In genomic region chr3:8095724-8096123, GRCh38 we compare ENCODE assay signal across 18 cellular contexts.
A peak's percentile ranks its signal among the peaks of the same experiment; 100 is the strongest.
DNase-seq lines count a peak whose midpoint lies in the region; ATAC-seq and TF ChIP-seq lines count a peak whose summit lies in the region.
"Had no signal": no experiment of that assay in that cellular context is flagged by ENCODE, and none has a peak within 500 bp of the region (broad histone marks: within the 10 kb centered on the region; RNA-seq: fewer than 3 reads in every experiment).

No MANE protein-coding gene starts in this region.

- H3K4me3 ChIP-seq in BE2C (ENCODE audit: low read depth, low read length) (no peak overlapping the region), LNCaP clone FGC (ENCODE audit: low read depth, low read length) (no peak overlapping the region), mesenchymal stem cell (ENCODE audit: insufficient read depth in 1 of 2, low read depth in 1 of 2, low read length in 2 of 2) (no peak overlapping the region), right cardiac atrium (ENCODE audit: low read length) (no peak overlapping the region)
- H3K4me3 ChIP-seq: dorsolateral prefrontal cortex, gastroesophageal sphincter, left lung, MG63, sigmoid colon had no signal

- H3K9me3 ChIP-seq in BE2C (no peaks in the 10 kb centered on the region), mesenchymal stem cell (ENCODE audit: control insufficient read depth, low read length) (no peaks in the 10 kb centered on the region), right cardiac atrium (ENCODE audit: control insufficient read depth, low read length) (no peaks in the 10 kb centered on the region)
- H3K9me3 ChIP-seq: gastroesophageal sphincter, left lung, MG63, sigmoid colon had no signal

- H3K79me1 ChIP-seq in mesenchymal stem cell (replicated peaks; ENCODE audit: low read length, poor library complexity, severe bottlenecking): no peaks in the 10 kb centered on the region

- DNase-seq in BE2C (peak; percentile 17), LNCaP clone FGC (ENCODE audit: low read depth) (no peak), chondrocyte (ENCODE audit: low spot score) (no peak), mesenchymal stem cell (peak; percentile 11), NCI-H345 (lab: John Stamatoyannopoulos, UW) (no peak), right cardiac atrium (no peak), SHP77 treated with DMSO at 0.1 percent for 48 hours (lab: John Stamatoyannopoulos, UW) (no peak)
- DNase-seq: activated CD4-positive, alpha-beta T cell treated with anti-CD3 and anti-CD28 coated beads, Interleukin-2, amount 10 ng/mL, durations not matched to agents 7 days and 5 days; aorta; CD4-positive, CD25-positive, alpha-beta regulatory T cell; dorsolateral prefrontal cortex; left lung; MG63; natural killer cell; sigmoid colon; stimulated activated naive CD4-positive, alpha-beta T cell treated with Interleukin-2 at 50 U/mL for 16 hours had no signal

- 22% methylated on average over 5 of the region's 5 CpGs for WGBS in mesenchymal stem cell
- 49% methylated on average over 5 of the region's 5 CpGs for WGBS in right cardiac atrium

- TF ChIP-seq CTCF in BE2C (IDR thresholded peaks at IDR 0.05; ENCODE audit: low read depth, low read length): peak; percentile 36; the same call in 1 of the 2 replicates
- TF ChIP-seq CTCF in LNCaP clone FGC (IDR thresholded peaks at IDR 0.05; ENCODE audit: control insufficient read depth, extremely low read depth, insufficient read depth): peak; percentile 57
- TF ChIP-seq CTCF in chondrocyte (IDR thresholded peaks at IDR 0.05): peak; percentile 39

- H3K4me1 ChIP-seq in BE2C (no peaks in the 10 kb centered on the region), mesenchymal stem cell (ENCODE audit: control insufficient read depth, insufficient read depth, low read depth, low read length) (no peaks in the 10 kb centered on the region), right cardiac atrium (ENCODE audit: control insufficient read depth, insufficient read depth, low read length) (no peaks in the 10 kb centered on the region)
- H3K4me1 ChIP-seq: gastroesophageal sphincter, left lung, sigmoid colon had no signal

- H3K4me3 Mint-ChIP-seq in chondrocyte (ENCODE audit: unreplicated experiment): no peak overlapping the region
- H3K4me3 Mint-ChIP-seq: activated CD4-positive, alpha-beta T cell treated with anti-CD3 and anti-CD28 coated beads, Interleukin-2, amount 10 ng/mL, durations not matched to agents 7 days and 5 days; CD4-positive, CD25-positive, alpha-beta regulatory T cell; natural killer cell had no signal

- intact Hi-C loops in right cardiac atrium (cut with DNase I): no loop called here

- no peaks in the 10 kb centered on the region for H3K36me3 Mint-ChIP-seq in chondrocyte (ENCODE audit: low read depth)
- H3K36me3 Mint-ChIP-seq: CD4-positive, CD25-positive, alpha-beta regulatory T cell; natural killer cell had no signal

- H3K4ac ChIP-seq in mesenchymal stem cell (ENCODE audit: low read depth in 1 of 2, low read length in 2 of 2): no peak overlapping the region

- no peaks in the 10 kb centered on the region for H3K4me1 Mint-ChIP-seq in chondrocyte (ENCODE audit: low read depth)
- H3K4me1 Mint-ChIP-seq: activated CD4-positive, alpha-beta T cell treated with anti-CD3 and anti-CD28 coated beads, Interleukin-2, amount 10 ng/mL, durations not matched to agents 7 days and 5 days; CD4-positive, CD25-positive, alpha-beta regulatory T cell; natural killer cell had no signal

- H4K91ac ChIP-seq in mesenchymal stem cell (ENCODE audit: low read length): no peak overlapping the region

- H2BK5ac ChIP-seq in mesenchymal stem cell (ENCODE audit: low read depth, low read length, poor library complexity, severe bottlenecking): no peak overlapping the region

- H3K27ac ChIP-seq in mesenchymal stem cell (ENCODE audit: low read length, poor library complexity, severe bottlenecking): no peak overlapping the region
- no peak overlapping the region for H3K27ac ChIP-seq in right cardiac atrium (ENCODE audit: low read length)
- H3K27ac ChIP-seq: dorsolateral prefrontal cortex, gastroesophageal sphincter, left lung, sigmoid colon had no signal

- no peak overlapping the region for H3K4me2 ChIP-seq in mesenchymal stem cell (ENCODE audit: low read length, poor library complexity, severe bottlenecking)

- no peak overlapping the region for H2BK15ac ChIP-seq in mesenchymal stem cell (ENCODE audit: low read depth, poor library complexity, severe bottlenecking)

- H3K27ac Mint-ChIP-seq in chondrocyte (ENCODE audit: unreplicated experiment): no peak overlapping the region
- H3K27ac Mint-ChIP-seq: activated CD4-positive, alpha-beta T cell treated with anti-CD3 and anti-CD28 coated beads, Interleukin-2, amount 10 ng/mL, durations not matched to agents 7 days and 5 days; CD4-positive, CD25-positive, alpha-beta regulatory T cell; natural killer cell had no signal

- ATAC-seq in right cardiac atrium (no peak), HG02981 (IDR thresholded peaks at IDR 0.05; ENCODE audit: unreplicated experiment) (no peak)
- ATAC-seq: gastroesophageal sphincter, left lung, natural killer cell had no signal

- no peak overlapping the region for H3K18ac ChIP-seq in mesenchymal stem cell (ENCODE audit: low read depth in 1 of 2, low read length in 2 of 2)

- no peak overlapping the region for H4K8ac ChIP-seq in mesenchymal stem cell (ENCODE audit: low read length)

- H2BK12ac ChIP-seq in mesenchymal stem cell (ENCODE audit: low read length in 2 of 2): no peak overlapping the region

- no peak overlapping the region for H2AFZ ChIP-seq in mesenchymal stem cell (ENCODE audit: low read depth, low read length)

- H3K27me3 ChIP-seq in BE2C (no peaks in the 10 kb centered on the region), mesenchymal stem cell (ENCODE audit: control insufficient read depth in 1 of 2, insufficient read depth in 1 of 2, low read length in 2 of 2) (no peaks in the 10 kb centered on the region), right cardiac atrium (ENCODE audit: control insufficient read depth, insufficient read depth) (no peaks in the 10 kb centered on the region)
- H3K27me3 ChIP-seq: dorsolateral prefrontal cortex, gastroesophageal sphincter, left lung, MG63, sigmoid colon had no signal

- no peaks in the 10 kb centered on the region for H3K9me3 Mint-ChIP-seq in chondrocyte (ENCODE audit: low read depth)
- H3K9me3 Mint-ChIP-seq: activated CD4-positive, alpha-beta T cell treated with anti-CD3 and anti-CD28 coated beads, Interleukin-2, amount 10 ng/mL, durations not matched to agents 7 days and 5 days; natural killer cell had no signal

- no peaks in the 10 kb centered on the region for H3K36me3 ChIP-seq in BE2C
- no peaks in the 10 kb centered on the region for H3K36me3 ChIP-seq in mesenchymal stem cell (ENCODE audit: control insufficient read depth in 1 of 2, insufficient read depth in 2 of 2, low read depth in 1 of 2, low read length in 2 of 2)
- H3K36me3 ChIP-seq: gastroesophageal sphincter, left lung, MG63, sigmoid colon had no signal

- no peaks in the 10 kb centered on the region for H3K27me3 Mint-ChIP-seq in chondrocyte (ENCODE audit: low read depth)
- H3K27me3 Mint-ChIP-seq: activated CD4-positive, alpha-beta T cell treated with anti-CD3 and anti-CD28 coated beads, Interleukin-2, amount 10 ng/mL, durations not matched to agents 7 days and 5 days; CD4-positive, CD25-positive, alpha-beta regulatory T cell had no signal

- no peak overlapping the region for H3K14ac ChIP-seq in mesenchymal stem cell (ENCODE audit: low read length in 2 of 2)

- no peak overlapping the region for H3K9ac ChIP-seq in mesenchymal stem cell (ENCODE audit: low read length)

- no peak overlapping the region for H2AK5ac ChIP-seq in mesenchymal stem cell (ENCODE audit: low read length, severe bottlenecking)

- no peak overlapping the region for H2BK120ac ChIP-seq in mesenchymal stem cell (ENCODE audit: low read depth, low read length)

- H3K23ac ChIP-seq in mesenchymal stem cell (ENCODE audit: low read length in 2 of 2): no peak overlapping the region

Comparison
In these comparisons a context has a peak if more than half of its experiments do, and no peak if none do; other contexts are left out.
1. DNase-seq: peak in BE2C (single experiment) and mesenchymal stem cell (single experiment); none in LNCaP clone FGC (single experiment), chondrocyte (single experiment), NCI-H345 (single experiment), right cardiac atrium (0 of 3) and SHP77 treated with DMSO at 0.1 percent for 48 hours (single experiment).
2. Peak in every context shown above with its lines, with median percentiles within 50 percentile points of each other: CTCF ChIP-seq.